15 cellular contexts compared by ENCODE assay signal in the genomic region with DNA sequence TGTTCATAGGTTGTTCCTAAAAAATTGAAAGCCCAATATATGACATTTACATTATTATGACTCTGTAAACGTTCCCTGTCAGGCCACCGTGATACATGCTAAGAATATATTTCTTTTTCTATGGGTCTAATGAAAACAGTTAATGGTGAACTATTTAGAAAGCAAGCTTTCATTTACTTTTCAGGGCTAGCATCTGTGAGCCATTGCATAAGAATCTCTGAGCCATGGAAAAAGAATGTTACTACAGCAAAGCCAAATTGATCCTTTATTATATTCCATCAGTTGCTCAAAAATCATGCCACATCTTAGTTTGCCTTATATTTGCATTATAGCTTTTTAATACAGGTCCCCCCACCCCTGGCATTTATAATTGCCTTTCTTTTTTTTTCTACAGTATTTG.
DNase-seq lines count a peak whose midpoint lies in the region; ATAC-seq and TF ChIP-seq lines count a peak whose summit lies in the region.
"Had no signal": no experiment of that assay in that cellular context is flagged by ENCODE, and none has a peak within 500 bp of the region (broad histone marks: within the 10 kb centered on the region; RNA-seq: fewer than 3 reads in every experiment).

No MANE protein-coding gene starts in this region.

- H4K20me1 ChIP-seq in fibroblast of lung (ENCODE audit: control insufficient read depth, extremely low read depth, insufficient read depth, low read length), result no peaks in the 10 kb centered on the region

- peak; percentile 69 for DNase-seq in GM03348 (ENCODE audit: low spot score)
- no peak for DNase-seq in RWPE2 (ENCODE audit: low spot score)
- peak; percentile 73 for DNase-seq in fibroblast of lung (ENCODE audit: low read depth in 2 of 2)
- peak; percentile 14 for DNase-seq in retinal pigment epithelial cell (ENCODE audit: low read depth)
- DNase-seq in left colon, result no peak
- DNase-seq in D341Med (ENCODE audit: low spot score), result no peak
- no peak for DNase-seq in activated CD8-positive, alpha-beta T cell treated with anti-CD3 and anti-CD28 coated beads, Interleukin-2, amount 10 ng/mL, durations not matched to agents 7 days and 5 days
- DNase-seq: Caco-2; NCI-H1436; NCI-H446 treated with DMSO at 0.1 percent for 48 hours; stimulated activated naive CD4-positive, alpha-beta T cell had no signal

- H3K79me2 ChIP-seq in fibroblast of lung (ENCODE audit: control insufficient read depth, insufficient read depth, low read length), result peaks cover 7% of the 10 kb centered on the region

- H3K4me1 Mint-ChIP-seq in activated CD8-positive, alpha-beta T cell treated with anti-CD3 and anti-CD28 coated beads, Interleukin-2, amount 10 ng/mL, durations not matched to agents 7 days and 5 days (ENCODE audit: low read depth), result no peaks in the 10 kb centered on the region

- H3K36me3 ChIP-seq in RWPE2 (ENCODE audit: low read depth) (no peaks in the 10 kb centered on the region; the same call in 1 of the 2 replicates), fibroblast of lung (ENCODE audit: control insufficient read depth, insufficient read depth, low read length) (no peaks in the 10 kb centered on the region)
- H3K36me3 ChIP-seq: neural progenitor cell had no signal

- H2AFZ ChIP-seq in fibroblast of lung (ENCODE audit: low read length), result no peak overlapping the region
- H2AFZ ChIP-seq: neural progenitor cell had no signal

- H3K9me3 Mint-ChIP-seq in activated CD8-positive, alpha-beta T cell treated with anti-CD3 and anti-CD28 coated beads, Interleukin-2, amount 10 ng/mL, durations not matched to agents 7 days and 5 days (ENCODE audit: insufficient read depth), result no peaks in the 10 kb centered on the region
- H3K9me3 Mint-ChIP-seq: activated naive CD4-positive, alpha-beta T cell treated with anti-CD3 and anti-CD28 coated beads, Interleukin-2, amount 50 U/mL, for 72 hours; neural progenitor cell had no signal

- H3K27ac Mint-ChIP-seq in activated CD8-positive, alpha-beta T cell treated with anti-CD3 and anti-CD28 coated beads, Interleukin-2, amount 10 ng/mL, durations not matched to agents 7 days and 5 days, result no peak overlapping the region
- H3K27ac Mint-ChIP-seq: neural progenitor cell had no signal

- H3K4me3 Mint-ChIP-seq in activated CD8-positive, alpha-beta T cell treated with anti-CD3 and anti-CD28 coated beads, Interleukin-2, amount 10 ng/mL, durations not matched to agents 7 days and 5 days, result no peak overlapping the region
- H3K4me3 Mint-ChIP-seq: neural progenitor cell had no signal

- POLR2A ChIA-PET in activated CD8-positive, alpha-beta T cell treated with anti-CD3 and anti-CD28 coated beads, Interleukin-2, amount 10 ng/mL, durations not matched to agents 7 days and 5 days (lab: Charles Lee), result no interaction called here

- H3K27me3 ChIP-seq in RWPE2 (ENCODE audit: insufficient read depth, poor library complexity, severe bottlenecking) (no peaks in the 10 kb centered on the region), fibroblast of lung (ENCODE audit: control insufficient read depth, insufficient read depth, low read length) (no peaks in the 10 kb centered on the region)
- H3K27me3 ChIP-seq: neural progenitor cell had no signal

- CTCF ChIA-PET in activated CD8-positive, alpha-beta T cell treated with anti-CD3 and anti-CD28 coated beads, Interleukin-2, amount 10 ng/mL, durations not matched to agents 7 days and 5 days (lab: Charles Lee), result interaction anchor here (1.2 kb wide), 1 partner anchor 15 kb away, joined by 4 read pairs; no protein-coding TSS in a partner anchor

- peak overlapping the region; percentile 18 for H3K27ac ChIP-seq in RWPE2 (ENCODE audit: poor library complexity, severe bottlenecking)
- H3K27ac ChIP-seq in fibroblast of lung (ENCODE audit: insufficient read depth, low read length), result no peak overlapping the region
- H3K27ac ChIP-seq: neural progenitor cell had no signal

- H3K27me3 Mint-ChIP-seq in activated CD8-positive, alpha-beta T cell treated with anti-CD3 and anti-CD28 coated beads, Interleukin-2, amount 10 ng/mL, durations not matched to agents 7 days and 5 days (ENCODE audit: low read depth), result no peaks in the 10 kb centered on the region

- TF ChIP-seq CTCF in RWPE2 (IDR thresholded peaks at IDR 0.05; ENCODE audit: poor library complexity, severe bottlenecking) (no peak), fibroblast of lung (conservative IDR thresholded peaks at IDR 0.05 in 1 of 2, IDR thresholded peaks at IDR 0.05 in 1 of 2; ENCODE audit: low read depth in 1 of 2, low read length in 2 of 2) (no peak), retinal pigment epithelial cell (conservative IDR thresholded peaks at IDR 0.05; ENCODE audit: low read depth, low read length) (no peak)

- intact Hi-C loops in left colon (cut with DNase I, micrococcal nuclease), result no loop called here

- H3K4me3 ChIP-seq in RWPE2 (ENCODE audit: severe bottlenecking) (no peak overlapping the region), fibroblast of lung (replicated peaks in 1 of 4; ENCODE audit: control extremely low read depth in 1 of 4, insufficient read depth in 1 of 4, low read depth in 3 of 4, low read length in 4 of 4) (no peak overlapping the region), retinal pigment epithelial cell (ENCODE audit: low read length) (no peak overlapping the region)
- H3K4me3 ChIP-seq: lung, neural progenitor cell had no signal

- no peak overlapping the region for H3K9ac ChIP-seq in fibroblast of lung (ENCODE audit: insufficient read depth, low read length)
- H3K9ac ChIP-seq: neural progenitor cell had no signal

- no peaks in the 10 kb centered on the region for H3K9me3 ChIP-seq in RWPE2 (ENCODE audit: severe bottlenecking)
- no peaks in the 10 kb centered on the region for H3K9me3 ChIP-seq in fibroblast of lung (ENCODE audit: control insufficient read depth, insufficient read depth, low read depth, low read length)
- H3K9me3 ChIP-seq: Caco-2 had no signal

- H3K4me1 ChIP-seq in RWPE2 (ENCODE audit: insufficient read depth, poor library complexity, severe bottlenecking) (peaks cover 7% of the 10 kb centered on the region), fibroblast of lung (ENCODE audit: control insufficient read depth, extremely low read depth, insufficient read depth, low read length) (peaks cover 4% of the 10 kb centered on the region)
- H3K4me1 ChIP-seq: Caco-2 had no signal

- peak; percentile 64; the same call in 2 of the 3 replicates for ATAC-seq in RWPE2 (ENCODE audit: low read depth)
- no peak for ATAC-seq in left colon
- ATAC-seq in GM18511 (IDR thresholded peaks at IDR 0.05; ENCODE audit: unreplicated experiment), result no peak
- ATAC-seq in activated CD8-positive, alpha-beta T cell treated with anti-CD3 and anti-CD28 coated beads, Interleukin-2, amount 10 ng/mL, durations not matched to agents 7 days and 5 days, result no peak
- ATAC-seq: activated naive CD4-positive, alpha-beta T cell treated with anti-CD3 and anti-CD28 coated beads, Interleukin-2, amount 50 U/mL, for 72 hours had no signal

- H3K4me2 ChIP-seq in fibroblast of lung (ENCODE audit: extremely low read depth, insufficient read depth, low read length), result peak overlapping the region; percentile 11
- H3K4me2 ChIP-seq: neural progenitor cell had no signal

- H3K36me3 Mint-ChIP-seq in activated CD8-positive, alpha-beta T cell treated with anti-CD3 and anti-CD28 coated beads, Interleukin-2, amount 10 ng/mL, durations not matched to agents 7 days and 5 days (ENCODE audit: low read depth), result no peaks in the 10 kb centered on the region
- H3K36me3 Mint-ChIP-seq: activated naive CD4-positive, alpha-beta T cell treated with anti-CD3 and anti-CD28 coated beads, Interleukin-2, amount 50 U/mL, for 72 hours had no signal

Comparison
In these comparisons a context has a peak if more than half of its experiments do, and no peak if none do; other contexts are left out.
1. DNase-seq: peak in GM03348 (single experiment), fibroblast of lung (2 of 2) and retinal pigment epithelial cell (single experiment); none in RWPE2 (single experiment), left colon (0 of 2), D341Med (single experiment) and activated CD8-positive, alpha-beta T cell treated with anti-CD3 and anti-CD28 coated beads, Interleukin-2, amount 10 ng/mL, durations not matched to agents 7 days and 5 days (single experiment).